ENCODE assay signal across 1 cellular context in genomic region chr15:29451201-29451781, GRCh38.
TF ChIP-seq lines count a peak whose summit lies in the region.

No MANE protein-coding gene starts in this region.

TF ChIP-seq in A549, 52 proteins besides CTCF, POLR2A, EP300 and RAD21 (continued from another document):
- TF ChIP-seq HES2 (IDR thresholded peaks at IDR 0.05) (no peak), SMC3 (IDR thresholded peaks at IDR 0.05) (peak; percentile 65), CBX8 (IDR thresholded peaks at IDR 0.05) (no peak)
- TF ChIP-seq, protein P1, sequence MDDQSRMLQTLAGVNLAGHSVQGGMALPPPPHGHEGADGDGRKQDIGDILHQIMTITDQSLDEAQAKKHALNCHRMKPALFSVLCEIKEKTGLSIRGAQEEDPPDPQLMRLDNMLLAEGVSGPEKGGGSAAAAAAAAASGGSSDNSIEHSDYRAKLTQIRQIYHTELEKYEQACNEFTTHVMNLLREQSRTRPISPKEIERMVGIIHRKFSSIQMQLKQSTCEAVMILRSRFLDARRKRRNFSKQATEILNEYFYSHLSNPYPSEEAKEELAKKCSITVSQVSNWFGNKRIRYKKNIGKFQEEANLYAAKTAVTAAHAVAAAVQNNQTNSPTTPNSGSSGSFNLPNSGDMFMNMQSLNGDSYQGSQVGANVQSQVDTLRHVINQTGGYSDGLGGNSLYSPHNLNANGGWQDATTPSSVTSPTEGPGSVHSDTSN (IDR thresholded peaks at IDR 0.05), result no peak
TF ChIP-seq in A549: peak in this region for 1.
